In genomic region chr17:46029627-46030026, GRCh38 we compare ENCODE assay signal across 27 cellular contexts. TPM values are rescaled to one million over a fixed set of nuclear protein-coding genes. Genes with fewer than 3 reads are reported as not detected.
DNase-seq lines count a peak whose midpoint lies in the region; ATAC-seq and TF ChIP-seq lines count a peak whose summit lies in the region.
"Had no signal": no experiment of that assay in that cellular context is flagged by ENCODE, and none has a peak within 500 bp of the region (broad histone marks: within the 10 kb centered on the region; RNA-seq: fewer than 3 reads in every experiment).

No MANE protein-coding gene starts in this region.

- H3K4me1 Mint-ChIP-seq in activated CD4-positive, alpha-beta T cell treated with anti-CD3 and anti-CD28 coated beads for 36 hours, result peaks cover 4% of the 10 kb centered on the region
- peaks cover 41 to 44% (median 44%) of the 10 kb centered on the region in 3 donors for H3K4me1 Mint-ChIP-seq in IgD-negative memory B cell
- peaks cover 23% of the 10 kb centered on the region for H3K4me1 Mint-ChIP-seq in activated naive CD8-positive, alpha-beta T cell treated with anti-CD3 and anti-CD28 coated beads, Interleukin-2, amount 50 U/mL, for 24 hours
- peaks cover 16 to 38% of the 10 kb centered on the region in 2 donors for H3K4me1 Mint-ChIP-seq in natural killer cell treated with Interleukin-12 subunit alpha and Interleukin-12 subunit beta and Interleukin-15 and Interleukin-18, amount 100 ng/mL, for 72 hours (ENCODE audit: low read depth in 2 of 2)

- H3K9me3 Mint-ChIP-seq in activated CD4-positive, alpha-beta T cell treated with anti-CD3 and anti-CD28 coated beads for 36 hours (ENCODE audit: low read depth), result no peaks in the 10 kb centered on the region
- no peaks in the 10 kb centered on the region for H3K9me3 Mint-ChIP-seq in IgD-negative memory B cell
- no peaks in the 10 kb centered on the region for H3K9me3 Mint-ChIP-seq in activated naive CD8-positive, alpha-beta T cell treated with anti-CD3 and anti-CD28 coated beads, Interleukin-2, amount 50 U/mL, for 24 hours
- H3K9me3 Mint-ChIP-seq in natural killer cell treated with Interleukin-12 subunit alpha and Interleukin-12 subunit beta and Interleukin-15 and Interleukin-18, amount 100 ng/mL, for 72 hours, result no peaks in the 10 kb centered on the region

- peaks cover 7% of the 10 kb centered on the region for H3K4me1 ChIP-seq in psoas muscle
- H3K4me1 ChIP-seq: upper lobe of right lung had no signal

- H3K4me3 ChIP-seq in psoas muscle, result no peak overlapping the region
- H3K4me3 ChIP-seq: adrenal gland, coronary artery, gastrocnemius medialis, K562, upper lobe of right lung had no signal

- DNase-seq in activated CD4-positive, alpha-beta T cell treated with anti-CD3 and anti-CD28 coated beads for 36 hours, result no peak
- DNase-seq in activated CD4-positive, alpha-beta T cell treated with anti-CD3 and anti-CD28 coated beads for 48 hours, result no peak
- DNase-seq in activated naive CD8-positive, alpha-beta T cell treated with anti-CD3 and anti-CD28 coated beads, Interleukin-2, amount 50 U/mL, for 24 hours, result no peak
- no peak for DNase-seq in natural killer cell treated with Interleukin-12 subunit alpha and Interleukin-12 subunit beta and Interleukin-15 and Interleukin-18, amount 100 ng/mL, for 72 hours (ENCODE audit: low spot score)
- DNase-seq in psoas muscle, result no peak
- DNase-seq in pons (ENCODE audit: low spot score), result no peak
- DNase-seq: activated CD4-positive, alpha-beta T cell treated with anti-CD3 and anti-CD28 coated beads for 4 hours; activated CD8-positive, alpha-beta memory T cell treated with anti-CD3 and anti-CD28 coated beads, Interleukin-2, amount 50 U/mL, for 4 hours; activated gamma-delta T cell treated with Interleukin-2 at 50 U/mL for 16 hours; DMS53; gastrocnemius medialis; GDM1; GOT3; NCI-H1417 treated with DMSO at 0.1 percent for 48 hours; NCI-H2107; NCI-H446 treated with DMSO at 0.1 percent for 48 hours; SIG-M5; upper lobe of right lung had no signal

- H3K27ac ChIP-seq in psoas muscle, result no peak overlapping the region
- H3K27ac ChIP-seq: adrenal gland, coronary artery, upper lobe of right lung had no signal

- no peaks in the 10 kb centered on the region for H3K27me3 Mint-ChIP-seq in activated CD4-positive, alpha-beta T cell treated with anti-CD3 and anti-CD28 coated beads for 36 hours
- H3K27me3 Mint-ChIP-seq in IgD-negative memory B cell, result no peaks in the 10 kb centered on the region
- no peaks in the 10 kb centered on the region for H3K27me3 Mint-ChIP-seq in activated naive CD8-positive, alpha-beta T cell treated with anti-CD3 and anti-CD28 coated beads, Interleukin-2, amount 50 U/mL, for 24 hours
- no peaks in the 10 kb centered on the region for H3K27me3 Mint-ChIP-seq in natural killer cell treated with Interleukin-12 subunit alpha and Interleukin-12 subunit beta and Interleukin-15 and Interleukin-18, amount 100 ng/mL, for 72 hours

- peaks cover 14 to 70% of the 10 kb centered on the region in 2 donors for H3K36me3 ChIP-seq in psoas muscle (ENCODE audit: insufficient read depth in 1 of 2, low read depth in 1 of 2)

- no peak for TF ChIP-seq CTCF in psoas muscle (IDR thresholded peaks at IDR 0.05)

- POLR2A ChIA-PET in activated CD4-positive, alpha-beta T cell treated with anti-CD3 and anti-CD28 coated beads for 36 hours (lab: Charles Lee), result no interaction called here

- CTCF ChIA-PET in activated CD4-positive, alpha-beta T cell treated with anti-CD3 and anti-CD28 coated beads for 36 hours (lab: Charles Lee), result interaction anchor here (0.7 to 2.0 kb wide), 5 partner anchors 9 to 184 kb away, joined by 3 to 10 read pairs (median 3); no protein-coding TSS in a partner anchor

- H3K27me3 ChIP-seq in psoas muscle (ENCODE audit: insufficient read depth in 3 of 3, low read length in 2 of 3), result no peaks in the 10 kb centered on the region
- H3K27me3 ChIP-seq: adrenal gland, gastrocnemius medialis, upper lobe of right lung had no signal

- intact Hi-C loops in activated CD4-positive, alpha-beta T cell treated with anti-CD3 and anti-CD28 coated beads for 36 hours (cut with DNase I, micrococcal nuclease), result no loop called here
- intact Hi-C loops in psoas muscle (cut with DNase I), result no loop called here

- no peaks in the 10 kb centered on the region for H3K9me3 ChIP-seq in psoas muscle
- H3K9me3 ChIP-seq: adrenal gland, gastrocnemius medialis, upper lobe of right lung had no signal

- WGBS in psoas muscle, 3 donors, result 83 to 97% (median 90%) methylated on average over 6 of the region's 6 CpGs

- H3K27ac Mint-ChIP-seq in activated CD4-positive, alpha-beta T cell treated with anti-CD3 and anti-CD28 coated beads for 36 hours, result peak overlapping the region; percentile 74
- H3K27ac Mint-ChIP-seq in IgD-negative memory B cell, result peak overlapping the region; percentile 40 to 92 (median 73)
- H3K27ac Mint-ChIP-seq in activated naive CD8-positive, alpha-beta T cell treated with anti-CD3 and anti-CD28 coated beads, Interleukin-2, amount 50 U/mL, for 24 hours, result peak overlapping the region; percentile 28
- peak overlapping the region; percentile 52 to 53 for H3K27ac Mint-ChIP-seq in natural killer cell treated with Interleukin-12 subunit alpha and Interleukin-12 subunit beta and Interleukin-15 and Interleukin-18, amount 100 ng/mL, for 72 hours

- no peak overlapping the region for H3K4me3 Mint-ChIP-seq in activated CD4-positive, alpha-beta T cell treated with anti-CD3 and anti-CD28 coated beads for 36 hours
- H3K4me3 Mint-ChIP-seq in IgD-negative memory B cell, result no peak overlapping the region
- H3K4me3 Mint-ChIP-seq in activated naive CD8-positive, alpha-beta T cell treated with anti-CD3 and anti-CD28 coated beads, Interleukin-2, amount 50 U/mL, for 24 hours, result no peak overlapping the region
- no peak overlapping the region for H3K4me3 Mint-ChIP-seq in natural killer cell treated with Interleukin-12 subunit alpha and Interleukin-12 subunit beta and Interleukin-15 and Interleukin-18, amount 100 ng/mL, for 72 hours

- ATAC-seq in activated CD4-positive, alpha-beta T cell treated with anti-CD3 and anti-CD28 coated beads for 36 hours, result no peak
- no peak for ATAC-seq in activated naive CD8-positive, alpha-beta T cell treated with anti-CD3 and anti-CD28 coated beads, Interleukin-2, amount 50 U/mL, for 24 hours
- ATAC-seq in natural killer cell treated with Interleukin-12 subunit alpha and Interleukin-12 subunit beta and Interleukin-15 and Interleukin-18, amount 100 ng/mL, for 72 hours, result no peak
- ATAC-seq in GM18873 (IDR thresholded peaks at IDR 0.05; ENCODE audit: low FRiP score, unreplicated experiment) (no peak), psoas muscle (no peak)
- ATAC-seq: gastrocnemius medialis, K562, upper lobe of right lung had no signal

- peaks cover 38% of the 10 kb centered on the region for H3K36me3 Mint-ChIP-seq in activated CD4-positive, alpha-beta T cell treated with anti-CD3 and anti-CD28 coated beads for 36 hours (ENCODE audit: low read depth)
- peaks cover 11% of the 10 kb centered on the region for H3K36me3 Mint-ChIP-seq in IgD-negative memory B cell
- H3K36me3 Mint-ChIP-seq in activated naive CD8-positive, alpha-beta T cell treated with anti-CD3 and anti-CD28 coated beads, Interleukin-2, amount 50 U/mL, for 24 hours (ENCODE audit: low read depth), result peaks cover 36% of the 10 kb centered on the region
- H3K36me3 Mint-ChIP-seq in natural killer cell treated with Interleukin-12 subunit alpha and Interleukin-12 subunit beta and Interleukin-15 and Interleukin-18, amount 100 ng/mL, for 72 hours, result peaks cover 19% of the 10 kb centered on the region

RNA-seq across cellular contexts. Expression of gene STH, which starts 30.6 kb away (rescaled TPM):
- total RNA-seq in activated CD4-positive, alpha-beta T cell treated with anti-CD3 and anti-CD28 coated beads for 36 hours, result not detected
- not detected for polyA plus RNA-seq in IgD-negative memory B cell
- not detected for total RNA-seq in natural killer cell treated with Interleukin-12 subunit alpha and Interleukin-12 subunit beta and Interleukin-15 and Interleukin-18, amount 100 ng/mL, for 72 hours
- 1 to 10 TPM in 1 of 4 donors, not detected in 3; 2.0 TPM for total RNA-seq in psoas muscle
- under 1 TPM in 2 of 3 donors, not detected in 1; 0.25 to 0.26 TPM for polyA plus RNA-seq in psoas muscle
- total RNA-seq: A172, adrenal gland, gastrocnemius medialis, K562, liver, pulmonary artery endothelial cell, subcutaneous adipose tissue, upper lobe of right lung had no signal
- polyA plus RNA-seq: adrenal gland, K562, liver had no signal
